8 cellular contexts compared by ENCODE assay signal in the genomic region with DNA sequence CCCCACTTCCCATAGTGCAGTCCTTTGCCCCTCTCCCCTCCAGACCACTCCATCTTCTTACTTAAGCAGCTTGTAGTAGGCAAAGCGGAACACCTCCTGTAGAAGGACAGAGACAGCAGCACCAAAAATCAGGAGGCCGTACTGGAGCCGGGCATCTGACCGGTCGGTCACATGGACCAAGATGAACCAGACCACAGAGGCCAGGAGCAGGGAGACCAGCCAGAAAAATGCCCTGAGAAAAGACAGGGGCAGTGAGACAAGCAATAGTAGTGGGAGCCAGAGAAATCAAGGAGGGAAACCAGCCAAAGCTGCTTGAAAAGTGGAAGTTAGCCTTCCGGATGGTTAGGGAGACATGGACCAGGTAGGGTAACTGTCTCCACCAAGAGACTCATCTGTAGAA. TPM values are rescaled to one million over a fixed set of nuclear protein-coding genes. Genes with fewer than 3 reads are reported as not detected.
A peak's percentile ranks its signal among the peaks of the same experiment; 100 is the strongest.
DNase-seq lines count a peak whose midpoint lies in the region; ATAC-seq, FAIRE-seq and TF ChIP-seq lines count a peak whose summit lies in the region.

No MANE protein-coding gene starts in this region.

- peaks cover 8% of the 10 kb centered on the region for H3K4me1 ChIP-seq in ES-I3 (ENCODE audit: insufficient read depth, low read length)
- peaks cover 11% of the 10 kb centered on the region for H3K4me1 ChIP-seq in psoas muscle

- 11 to 23% (median 18%) methylated on average over 6 of the region's 6 CpGs for WGBS in psoas muscle, 3 donors

- H3K9me3 ChIP-seq in ES-I3 (ENCODE audit: control insufficient read depth, insufficient read depth, low read length) (no peaks in the 10 kb centered on the region), psoas muscle (no peaks in the 10 kb centered on the region)

- no peak for TF ChIP-seq CTCF in psoas muscle (IDR thresholded peaks at IDR 0.05)

- H3K4me3 Mint-ChIP-seq in T-cell, result peak overlapping the region; percentile 97 to 99 (median 99)

- H3K27me3 Mint-ChIP-seq in T-cell, result no peaks in the 10 kb centered on the region

- peaks cover 22% of the 10 kb centered on the region; the same call in 1 of the 2 replicates for H3K36me3 ChIP-seq in ES-I3 (ENCODE audit: insufficient read depth, low read length)
- H3K36me3 ChIP-seq in psoas muscle (ENCODE audit: insufficient read depth in 1 of 2, low read depth in 1 of 2), result peaks cover 13 to 39% of the 10 kb centered on the region in 2 donors

- H3K4me1 Mint-ChIP-seq in T-cell, result peaks cover 29 to 37% (median 30%) of the 10 kb centered on the region in 3 donors

- ATAC-seq in T-cell (replicated peaks in 1 of 4) (no peak), psoas muscle (no peak)

- CTCF ChIA-PET in T-cell (lab: Charles Lee), result no interaction called here

- POLR2A ChIA-PET in T-cell (lab: Charles Lee), result no interaction called here

- no peaks in the 10 kb centered on the region for H3K27me3 ChIP-seq in psoas muscle (ENCODE audit: insufficient read depth in 3 of 3, low read length in 2 of 3)

- H3K36me3 Mint-ChIP-seq in T-cell, result peaks cover 27% of the 10 kb centered on the region

- H3K27ac ChIP-seq in psoas muscle, result peak overlapping the region; percentile 92

- H3K4me3 ChIP-seq in psoas muscle, result peak overlapping the region; percentile 92

- peak overlapping the region; percentile 94 for H3K9ac ChIP-seq in ES-I3 (ENCODE audit: low read depth, low read length)

- peak overlapping the region; percentile 98 to 99 for H3K27ac Mint-ChIP-seq in T-cell

- no peaks in the 10 kb centered on the region for H3K9me3 Mint-ChIP-seq in T-cell

- no peak for FAIRE-seq in RCC 7860 (lab: Jason Lieb, UNC)

- DNase-seq in T-cell (no peak), fibroblast of peridontal ligament (ENCODE audit: extremely low read depth) (peak; percentile 15), psoas muscle (no peak), HT-29 (ENCODE audit: low spot score) (no peak), dedifferentiated amniotic fluid mesenchymal stem cell (ENCODE audit: extremely low spot score) (no peak), NCI-H226 (no peak), RCC 7860 (ENCODE audit: low spot score) (no peak)

- intact Hi-C loops in psoas muscle (cut with DNase I), result no loop called here

RNA-seq across cellular contexts. Expression of a gene that starts 0.9 kb away (rescaled TPM):
- 100 to 1,000 TPM; 118 to 133 (median 124) TPM for total RNA-seq in T-cell
- total RNA-seq in psoas muscle, result 10 to 100 TPM; 33.1 to 69.3 (median 51.1) TPM
- polyA plus RNA-seq in psoas muscle, result 10 to 100 TPM; 48.5 to 91.5 (median 69.7) TPM
- 117 and 138 TPM in 2 replicates for total RNA-seq in HT-29 (2014; rRNA removed; shearing (Covaris generic))

RNA-seq across cellular contexts. Expression of a gene that starts 4.7 kb away (rescaled TPM):
- 1 to 10 TPM; 2.1 to 4.1 (median 3.2) TPM for total RNA-seq in T-cell
- 1 to 10 TPM; 4.7 to 7.6 (median 6.1) TPM for total RNA-seq in psoas muscle
- 1 to 10 TPM; 6.4 to 7.0 (median 6.8) TPM for polyA plus RNA-seq in psoas muscle
- 0.20 and 0.29 TPM in 2 replicates for total RNA-seq in HT-29 (2014; rRNA removed; shearing (Covaris generic))

RNA-seq across cellular contexts. Expression of a gene that starts 10.3 kb away (rescaled TPM):
- total RNA-seq in T-cell, result not detected
- total RNA-seq in psoas muscle, result under 1 TPM in 2 of 4 donors, not detected in 2; 0.30 to 0.48 TPM
- polyA plus RNA-seq in psoas muscle, result under 1 TPM; 0.04 to 0.89 (median 0.61) TPM
- total RNA-seq in HT-29 (2014; rRNA removed; shearing (Covaris generic)), result 0.63 TPM in 1 of 2 replicates, not detected in the other

RNA-seq across cellular contexts. Expression of a gene that starts 14.5 kb away (rescaled TPM):
- total RNA-seq in T-cell (1 to 10 TPM in 4 of 5 donors, under 1 TPM in 1; 0.63 to 2.9 (median 1.3) TPM), psoas muscle (10 to 100 TPM in 3 of 4 donors, 1 to 10 TPM in 1; 6.2 to 23.4 (median 14.5) TPM)
- 10 to 100 TPM in 2 of 3 donors, 1 to 10 TPM in 1; 1.6 to 11.7 (median 11.6) TPM for polyA plus RNA-seq in psoas muscle
- total RNA-seq in HT-29 (2014; rRNA removed; shearing (Covaris generic)), result not detected in 2 replicates

RNA-seq across cellular contexts. Expression of a gene that starts 25.8 kb away (rescaled TPM):
- 10 to 100 TPM; 51.9 to 75.0 (median 66.8) TPM for total RNA-seq in T-cell
- total RNA-seq in psoas muscle, result 10 to 100 TPM; 50.1 to 55.0 (median 53.2) TPM
- polyA plus RNA-seq in psoas muscle, result 10 to 100 TPM; 53.4 to 87.8 (median 55.6) TPM
- total RNA-seq in HT-29 (2014; rRNA removed; shearing (Covaris generic)), result 44.2 and 47.7 TPM in 2 replicates
